Comparison of ENCODE assay signal across 19 cellular contexts in genomic region chr13:36357231-36357630, GRCh38. TPM values are rescaled to one million over a fixed set of nuclear protein-coding genes. Genes with fewer than 3 reads are reported as not detected.
"Had no signal": no experiment of that assay in that cellular context is flagged by ENCODE, and none has a peak within 500 bp of the region (broad histone marks: within the 10 kb centered on the region; RNA-seq: fewer than 3 reads in every experiment).

No MANE protein-coding gene starts in this region.

- H3K4me2 ChIP-seq: SK-N-SH had no signal

- DNase-seq: activated CD4-positive, alpha-beta T cell treated with anti-CD3 and anti-CD28 coated beads, Interleukin-2, amount 50 U/mL, for 1 hour; activated naive CD4-positive, alpha-beta T cell; activated naive CD8-positive, alpha-beta T cell treated with anti-CD3 and anti-CD28 coated beads, Interleukin-2, amount 10 ng/mL, durations not matched to agents 7 days and 5 days; aorta; midbrain; naive thymus-derived CD8-positive, alpha-beta T cell; SK-N-SH; stimulated activated CD4-positive, alpha-beta T cell treated with anti-CD3 and anti-CD28 coated beads, Interleukin-15, amount 100 ng/mL, for 24 hours; stimulated activated CD4-positive, alpha-beta T cell treated with anti-CD3 and anti-CD28 coated beads, Interleukin-4, amount 100 ng/mL, for 1 hour; stimulated activated naive B cell treated with anti-CD40 and anti-IgM and Interleukin-4, amounts not matched to agents 10 μg/mL and 1 μg/mL and 100 μg/mL, for 72 hours; T-cell; T1000; upper lobe of left lung had no signal

- H3K4me1 ChIP-seq: upper lobe of left lung had no signal

- H3K27me3 ChIP-seq: neutrophil, upper lobe of left lung had no signal

- H3K9ac ChIP-seq: SK-N-SH had no signal

- H3K4me3 ChIP-seq: skin epidermis, upper lobe of left lung had no signal

- H3K27ac Mint-ChIP-seq: activated naive CD8-positive, alpha-beta T cell treated with anti-CD3 and anti-CD28 coated beads, Interleukin-2, amount 10 ng/mL, durations not matched to agents 7 days and 5 days; naive thymus-derived CD8-positive, alpha-beta T cell; stimulated activated naive B cell treated with anti-CD40 and anti-IgM and Interleukin-4, amounts not matched to agents 10 μg/mL and 1 μg/mL and 100 μg/mL, for 72 hours; T-cell had no signal

- ATAC-seq: activated CD4-positive, CD25-positive, alpha-beta regulatory T cell treated with anti-CD3 and anti-CD28 coated beads, Interleukin-2, amount 50 U/mL, for 24 hours; naive thymus-derived CD8-positive, alpha-beta T cell; stimulated activated naive B cell treated with anti-CD40 and anti-IgM and Interleukin-4, amounts not matched to agents 10 μg/mL and 1 μg/mL and 100 μg/mL, for 72 hours; T-cell had no signal

- H3K36me3 ChIP-seq: neutrophil, upper lobe of left lung had no signal

- H3K9me3 ChIP-seq: neutrophil, SK-N-SH, upper lobe of left lung had no signal

- H3K4me3 Mint-ChIP-seq: activated naive CD8-positive, alpha-beta T cell treated with anti-CD3 and anti-CD28 coated beads, Interleukin-2, amount 10 ng/mL, durations not matched to agents 7 days and 5 days; naive thymus-derived CD8-positive, alpha-beta T cell; stimulated activated naive B cell treated with anti-CD40 and anti-IgM and Interleukin-4, amounts not matched to agents 10 μg/mL and 1 μg/mL and 100 μg/mL, for 72 hours; T-cell had no signal

- H3K9me3 Mint-ChIP-seq: activated naive CD8-positive, alpha-beta T cell treated with anti-CD3 and anti-CD28 coated beads, Interleukin-2, amount 10 ng/mL, durations not matched to agents 7 days and 5 days; naive thymus-derived CD8-positive, alpha-beta T cell; stimulated activated naive B cell treated with anti-CD40 and anti-IgM and Interleukin-4, amounts not matched to agents 10 μg/mL and 1 μg/mL and 100 μg/mL, for 72 hours; T-cell had no signal

- FAIRE-seq: bronchial epithelial cell, endometrium had no signal

- H3K4me1 Mint-ChIP-seq: activated naive CD8-positive, alpha-beta T cell treated with anti-CD3 and anti-CD28 coated beads, Interleukin-2, amount 10 ng/mL, durations not matched to agents 7 days and 5 days; naive thymus-derived CD8-positive, alpha-beta T cell; stimulated activated naive B cell treated with anti-CD40 and anti-IgM and Interleukin-4, amounts not matched to agents 10 μg/mL and 1 μg/mL and 100 μg/mL, for 72 hours; T-cell had no signal

- H3K36me3 Mint-ChIP-seq: activated naive CD8-positive, alpha-beta T cell treated with anti-CD3 and anti-CD28 coated beads, Interleukin-2, amount 10 ng/mL, durations not matched to agents 7 days and 5 days; naive thymus-derived CD8-positive, alpha-beta T cell; stimulated activated naive B cell treated with anti-CD40 and anti-IgM and Interleukin-4, amounts not matched to agents 10 μg/mL and 1 μg/mL and 100 μg/mL, for 72 hours; T-cell had no signal

- H3K27ac ChIP-seq: neutrophil, upper lobe of left lung had no signal

- H3K9me2 ChIP-seq: SK-N-SH had no signal

RNA-seq across cellular contexts. Expression of gene CCDC169, which starts 59.6 kb away (rescaled TPM):
- total RNA-seq: activated naive CD8-positive, alpha-beta T cell treated with anti-CD3 and anti-CD28 coated beads, Interleukin-2, amount 10 ng/mL, durations not matched to agents 7 days and 5 days; naive thymus-derived CD8-positive, alpha-beta T cell; T-cell had no signal
- polyA plus RNA-seq: liver had no signal
